In the genomic region with DNA sequence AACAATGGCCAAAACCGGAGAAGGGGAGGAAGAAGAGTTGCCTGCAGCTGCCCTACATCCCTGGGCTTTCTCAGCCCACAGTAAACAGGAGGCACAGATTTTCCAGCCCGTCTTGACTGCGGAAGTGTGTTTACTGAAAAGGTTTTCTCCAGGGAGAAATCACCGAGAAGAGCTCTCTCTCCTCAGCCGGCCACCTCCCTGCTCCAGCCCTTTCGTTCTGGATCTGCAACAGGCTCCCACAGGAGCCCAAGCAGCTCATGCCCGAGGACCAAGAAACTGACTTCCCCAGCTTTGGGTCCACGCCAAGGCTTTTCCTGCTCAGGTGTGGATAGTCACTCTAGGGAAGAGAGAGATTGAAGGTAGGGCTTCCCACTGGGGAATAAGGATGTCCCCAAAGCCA, we compare ENCODE assay signal across 1 cellular context.
TF ChIP-seq lines count a peak whose summit lies in the region.

No MANE protein-coding gene starts in this region.

TF ChIP-seq in HepG2, 621 proteins besides CTCF, POLR2A, EP300 and RAD21:
- TF ChIP-seq, protein P1, sequence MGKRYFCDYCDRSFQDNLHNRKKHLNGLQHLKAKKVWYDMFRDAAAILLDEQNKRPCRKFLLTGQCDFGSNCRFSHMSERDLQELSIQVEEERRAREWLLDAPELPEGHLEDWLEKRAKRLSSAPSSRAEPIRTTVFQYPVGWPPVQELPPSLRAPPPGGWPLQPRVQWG (CRISPR knock-in tag; IDR thresholded peaks at IDR 0.05; ENCODE audit: borderline replicate concordance, low read depth): no peak
- TF ChIP-seq SOX5 (CRISPR knock-in tag; IDR thresholded peaks at IDR 0.05; ENCODE audit: borderline replicate concordance) (no peak), MED13 (CRISPR knock-in tag; IDR thresholded peaks at IDR 0.05) (no peak), SIN3A (IDR thresholded peaks at IDR 0.05; ENCODE audit: borderline replicate concordance, low read depth, low read length) (no peak), FOXJ3 (CRISPR knock-in tag; IDR thresholded peaks at IDR 0.05; ENCODE audit: borderline replicate concordance) (no peak), SP1 (IDR thresholded peaks at IDR 0.05) (no peak), SP1 (CRISPR knock-in tag; IDR thresholded peaks at IDR 0.05) (no peak), NFATC3 (CRISPR knock-in tag; IDR thresholded peaks at IDR 0.05) (no peak), SUZ12 (IDR thresholded peaks at IDR 0.05; ENCODE audit: low read depth, low read length) (no peak), ZNF331 (CRISPR knock-in tag; IDR thresholded peaks at IDR 0.05) (no peak), REL (CRISPR knock-in tag; conservative IDR thresholded peaks at IDR 0.05) (no peak), NFKBIZ (CRISPR knock-in tag; IDR thresholded peaks at IDR 0.05) (no peak), ZNF629 (CRISPR knock-in tag; conservative IDR thresholded peaks at IDR 0.05) (no peak), GATAD1 (CRISPR knock-in tag; IDR thresholded peaks at IDR 0.05) (no peak)
- TF ChIP-seq, protein P2, sequence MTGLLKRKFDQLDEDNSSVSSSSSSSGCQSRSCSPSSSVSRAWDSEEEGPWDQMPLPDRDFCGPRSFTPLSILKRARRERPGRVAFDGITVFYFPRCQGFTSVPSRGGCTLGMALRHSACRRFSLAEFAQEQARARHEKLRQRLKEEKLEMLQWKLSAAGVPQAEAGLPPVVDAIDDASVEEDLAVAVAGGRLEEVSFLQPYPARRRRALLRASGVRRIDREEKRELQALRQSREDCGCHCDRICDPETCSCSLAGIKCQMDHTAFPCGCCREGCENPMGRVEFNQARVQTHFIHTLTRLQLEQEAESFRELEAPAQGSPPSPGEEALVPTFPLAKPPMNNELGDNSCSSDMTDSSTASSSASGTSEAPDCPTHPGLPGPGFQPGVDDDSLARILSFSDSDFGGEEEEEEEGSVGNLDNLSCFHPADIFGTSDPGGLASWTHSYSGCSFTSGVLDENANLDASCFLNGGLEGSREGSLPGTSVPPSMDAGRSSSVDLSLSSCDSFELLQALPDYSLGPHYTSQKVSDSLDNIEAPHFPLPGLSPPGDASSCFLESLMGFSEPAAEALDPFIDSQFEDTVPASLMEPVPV (CRISPR knock-in tag; IDR thresholded peaks at IDR 0.05): no peak
- TF ChIP-seq, protein P3, sequence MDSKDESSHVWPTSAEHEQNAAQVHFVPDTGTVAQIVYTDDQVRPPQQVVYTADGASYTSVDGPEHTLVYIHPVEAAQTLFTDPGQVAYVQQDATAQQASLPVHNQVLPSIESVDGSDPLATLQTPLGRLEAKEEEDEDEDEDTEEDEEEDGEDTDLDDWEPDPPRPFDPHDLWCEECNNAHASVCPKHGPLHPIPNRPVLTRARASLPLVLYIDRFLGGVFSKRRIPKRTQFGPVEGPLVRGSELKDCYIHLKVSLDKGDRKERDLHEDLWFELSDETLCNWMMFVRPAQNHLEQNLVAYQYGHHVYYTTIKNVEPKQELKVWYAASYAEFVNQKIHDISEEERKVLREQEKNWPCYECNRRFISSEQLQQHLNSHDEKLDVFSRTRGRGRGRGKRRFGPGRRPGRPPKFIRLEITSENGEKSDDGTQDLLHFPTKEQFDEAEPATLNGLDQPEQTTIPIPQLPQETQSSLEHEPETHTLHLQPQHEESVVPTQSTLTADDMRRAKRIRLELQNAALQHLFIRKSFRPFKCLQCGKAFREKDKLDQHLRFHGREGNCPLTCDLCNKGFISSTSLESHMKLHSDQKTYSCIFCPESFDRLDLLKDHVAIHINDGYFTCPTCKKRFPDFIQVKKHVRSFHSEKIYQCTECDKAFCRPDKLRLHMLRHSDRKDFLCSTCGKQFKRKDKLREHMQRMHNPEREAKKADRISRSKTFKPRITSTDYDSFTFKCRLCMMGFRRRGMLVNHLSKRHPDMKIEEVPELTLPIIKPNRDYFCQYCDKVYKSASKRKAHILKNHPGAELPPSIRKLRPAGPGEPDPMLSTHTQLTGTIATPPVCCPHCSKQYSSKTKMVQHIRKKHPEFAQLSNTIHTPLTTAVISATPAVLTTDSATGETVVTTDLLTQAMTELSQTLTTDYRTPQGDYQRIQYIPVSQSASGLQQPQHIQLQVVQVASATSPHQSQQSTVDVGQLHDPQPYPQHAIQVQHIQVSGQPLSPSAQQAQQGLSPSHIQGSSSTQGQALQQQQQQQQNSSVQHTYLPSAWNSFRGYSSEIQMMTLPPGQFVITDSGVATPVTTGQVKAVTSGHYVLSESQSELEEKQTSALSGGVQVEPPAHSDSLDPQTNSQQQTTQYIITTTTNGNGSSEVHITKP (CRISPR knock-in tag; IDR thresholded peaks at IDR 0.05; ENCODE audit: low read depth): no peak
- TF ChIP-seq, protein P4, sequence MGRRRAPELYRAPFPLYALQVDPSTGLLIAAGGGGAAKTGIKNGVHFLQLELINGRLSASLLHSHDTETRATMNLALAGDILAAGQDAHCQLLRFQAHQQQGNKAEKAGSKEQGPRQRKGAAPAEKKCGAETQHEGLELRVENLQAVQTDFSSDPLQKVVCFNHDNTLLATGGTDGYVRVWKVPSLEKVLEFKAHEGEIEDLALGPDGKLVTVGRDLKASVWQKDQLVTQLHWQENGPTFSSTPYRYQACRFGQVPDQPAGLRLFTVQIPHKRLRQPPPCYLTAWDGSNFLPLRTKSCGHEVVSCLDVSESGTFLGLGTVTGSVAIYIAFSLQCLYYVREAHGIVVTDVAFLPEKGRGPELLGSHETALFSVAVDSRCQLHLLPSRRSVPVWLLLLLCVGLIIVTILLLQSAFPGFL (CRISPR knock-in tag; IDR thresholded peaks at IDR 0.05): no peak
TF ChIP-seq in HepG2: peak in this region for 0.
